In genomic region chr3:23114479-23114878, GRCh38 we compare ENCODE assay signal across 29 cellular contexts.
DNase-seq lines count a peak whose midpoint lies in the region; ATAC-seq and TF ChIP-seq lines count a peak whose summit lies in the region.
"Had no signal": no experiment of that assay in that cellular context is flagged by ENCODE, and none has a peak within 500 bp of the region (broad histone marks: within the 10 kb centered on the region; RNA-seq: fewer than 3 reads in every experiment).

No MANE protein-coding gene starts in this region.

- H3K27ac ChIP-seq in breast epithelium = no peak overlapping the region
- H3K27ac ChIP-seq in esophagus squamous epithelium = peak overlapping the region in 3 of 4 donors; percentile 25 to 64 (median 46)
- H3K27ac ChIP-seq: A549, left ventricle myocardium inferior had no signal

- H3K27ac Mint-ChIP-seq in MCF 10A (ENCODE audit: low read depth, unreplicated experiment) = peak overlapping the region; percentile 88
- H3K27ac Mint-ChIP-seq in T-helper 17 cell = no peak overlapping the region
- H3K27ac Mint-ChIP-seq: activated CD8-positive, alpha-beta T cell treated with anti-CD3 and anti-CD28 coated beads for 36 hours; activated naive CD4-positive, alpha-beta T cell treated with anti-CD3 and anti-CD28 coated beads, Interleukin-2, amount 50 U/mL, for 72 hours; natural killer cell; T-cell had no signal

- TF ChIP-seq POLR2A in breast epithelium (IDR thresholded peaks at IDR 0.05) (no peak), esophagus squamous epithelium (IDR thresholded peaks at IDR 0.05) (no peak), erythroblast (IDR thresholded peaks at IDR 0.05; ENCODE audit: low read length) (no peak)

- H3K9me3 ChIP-seq in breast epithelium = no peaks in the 10 kb centered on the region
- H3K9me3 ChIP-seq in esophagus squamous epithelium = no peaks in the 10 kb centered on the region
- H3K9me3 ChIP-seq in T-helper 17 cell (ENCODE audit: control insufficient read depth, low read length, poor library complexity, severe bottlenecking) = no peaks in the 10 kb centered on the region
- H3K9me3 ChIP-seq: A549, gastroesophageal sphincter, left ventricle myocardium inferior had no signal

- no peaks in the 10 kb centered on the region for H3K36me3 ChIP-seq in breast epithelium
- no peaks in the 10 kb centered on the region for H3K36me3 ChIP-seq in esophagus squamous epithelium
- H3K36me3 ChIP-seq: gastroesophageal sphincter, left ventricle myocardium inferior had no signal

- peaks cover 11% of the 10 kb centered on the region for H3K27me3 Mint-ChIP-seq in MCF 10A (ENCODE audit: insufficient read depth, unreplicated experiment)
- no peaks in the 10 kb centered on the region for H3K27me3 Mint-ChIP-seq in T-helper 17 cell
- H3K27me3 Mint-ChIP-seq: activated CD8-positive, alpha-beta T cell treated with anti-CD3 and anti-CD28 coated beads for 36 hours had no signal

- TF ChIP-seq CTCF in MCF 10A (IDR thresholded peaks at IDR 0.05; ENCODE audit: unreplicated experiment) (no peak), breast epithelium (IDR thresholded peaks at IDR 0.05) (no peak), esophagus squamous epithelium (IDR thresholded peaks at IDR 0.05) (no peak)

- POLR2A ChIA-PET in MCF 10A (lab: Yijun Ruan, JAX) = interaction anchor here (0.7 to 1.2 kb wide), 4 partner anchors 11 to 802 kb away, joined by 3 read pairs; partner anchors contain the start of genes NKIRAS1 and RPL15

- intact Hi-C loops in MCF 10A (cut with micrococcal nuclease) (loop anchor here (1.0 kb wide), 1 partner anchor 19 kb away; no protein-coding TSS in a partner anchor), breast epithelium (cut with DNase I; ENCODE audit: low total_unique reads) (no loop called here), esophagus squamous epithelium (cut with DNase I) (no loop called here)

- H3K36me3 Mint-ChIP-seq in MCF 10A (ENCODE audit: insufficient read depth, unreplicated experiment) = no peaks in the 10 kb centered on the region
- no peaks in the 10 kb centered on the region for H3K36me3 Mint-ChIP-seq in T-helper 17 cell (ENCODE audit: low read depth)
- H3K36me3 Mint-ChIP-seq: activated naive CD4-positive, alpha-beta T cell treated with anti-CD3 and anti-CD28 coated beads, Interleukin-2, amount 50 U/mL, for 72 hours; T-cell had no signal

- H3K4me3 ChIP-seq in breast epithelium = no peak overlapping the region
- H3K4me3 ChIP-seq in esophagus squamous epithelium = no peak overlapping the region
- H3K4me3 ChIP-seq: A549, gastroesophageal sphincter, left ventricle myocardium inferior, skin epidermis had no signal

- peaks cover 27% of the 10 kb centered on the region for H3K4me1 Mint-ChIP-seq in MCF 10A (ENCODE audit: insufficient read depth, unreplicated experiment)
- no peaks in the 10 kb centered on the region for H3K4me1 Mint-ChIP-seq in T-helper 17 cell

- DNase-seq in MCF 10A (ENCODE audit: unreplicated experiment) (no peak), breast epithelium (ENCODE audit: low spot score in 2 of 2) (no peak), RPMI7951 (ENCODE audit: low read depth) (peak; percentile 24), esophagus squamous epithelium (lab: John Stamatoyannopoulos, UW) (no peak), erythroblast (lab: John Stamatoyannopoulos, UW) (no peak), T-helper 17 cell (no peak), AG08396 (ENCODE audit: low spot score) (no peak)
- DNase-seq: activated CD4-positive, alpha-beta T cell treated with anti-CD3 and anti-CD28 coated beads for 1 hour; activated CD8-positive, alpha-beta T cell treated with anti-CD3 and anti-CD28 coated beads for 36 hours; anterior cingulate cortex; DMS79; hippocampal formation; left ventricle myocardium inferior; MM.1S; natural killer cell; NCI-H1417 treated with DMSO at 0.1 percent for 48 hours; NCI-H2081 treated with DMSO at 0.1 percent for 48 hours; NCI-H345; stimulated activated CD4-positive, alpha-beta T cell treated with anti-CD3 and anti-CD28 coated beads, Interleukin-1b, Interleukin-23, amount 100 ng/mL, for 48 hours; stimulated activated CD8-positive, alpha-beta memory T cell treated with anti-CD3 and anti-CD28 coated beads, Interleukin-4, amount 100 ng/mL, for 48 hours; stimulated activated naive CD8-positive, alpha-beta T cell treated with anti-CD3 and anti-CD28 coated beads, Interleukin-15, amount 100 ng/mL, for 72 hours; T-cell had no signal

- H3K27me3 ChIP-seq in breast epithelium (no peaks in the 10 kb centered on the region), esophagus squamous epithelium (no peaks in the 10 kb centered on the region)
- H3K27me3 ChIP-seq: gastroesophageal sphincter had no signal

- no peaks in the 10 kb centered on the region for H3K9me3 Mint-ChIP-seq in MCF 10A (ENCODE audit: unreplicated experiment)
- H3K9me3 Mint-ChIP-seq: activated CD8-positive, alpha-beta T cell treated with anti-CD3 and anti-CD28 coated beads for 36 hours; activated naive CD4-positive, alpha-beta T cell treated with anti-CD3 and anti-CD28 coated beads, Interleukin-2, amount 50 U/mL, for 72 hours; natural killer cell; stimulated activated naive CD8-positive, alpha-beta T cell treated with anti-CD3 and anti-CD28 coated beads, Interleukin-15, amount 100 ng/mL, for 72 hours; T-cell had no signal

- 72 to 73% methylated on average over 2 of the region's 2 CpGs for WGBS in esophagus squamous epithelium, 2 donors

- ATAC-seq in T-helper 17 cell = no peak
- no peak for ATAC-seq in GM18873 (IDR thresholded peaks at IDR 0.05; ENCODE audit: low FRiP score, unreplicated experiment)
- ATAC-seq: HCT116, Panc1, T-cell had no signal

- H3K4me1 ChIP-seq in breast epithelium = no peaks in the 10 kb centered on the region
- peaks cover 0 to 44% (median 17%) of the 10 kb centered on the region in 3 donors for H3K4me1 ChIP-seq in esophagus squamous epithelium

- CTCF ChIA-PET in MCF 10A (lab: Yijun Ruan, JAX) = no interaction called here

- BruUV-seq in MCF 10A (replicated peaks; lab: Mats Ljungman, UMichigan) = no TSS peak

- H3K4me3 Mint-ChIP-seq in MCF 10A (ENCODE audit: unreplicated experiment) (no peak overlapping the region), T-helper 17 cell (no peak overlapping the region)
- H3K4me3 Mint-ChIP-seq: activated CD8-positive, alpha-beta T cell treated with anti-CD3 and anti-CD28 coated beads for 36 hours; natural killer cell; stimulated activated naive CD8-positive, alpha-beta T cell treated with anti-CD3 and anti-CD28 coated beads, Interleukin-15, amount 100 ng/mL, for 72 hours; T-cell had no signal

Comparison
In these comparisons a context has a peak if more than half of its experiments do, and no peak if none do; other contexts are left out.
1. H3K27ac ChIP-seq: peak in esophagus squamous epithelium (3 of 4); none in breast epithelium (0 of 2).